Comparison of ENCODE assay signal across 2 cellular contexts in genomic region chr3:66083096-66083960, GRCh38.
TF ChIP-seq lines count a peak whose summit lies in the region.

No MANE protein-coding gene starts in this region.

TF ChIP-seq in GM23338, 12 proteins besides CTCF, POLR2A, EP300 and RAD21 (continued from another document):
- TF ChIP-seq, protein P1, sequence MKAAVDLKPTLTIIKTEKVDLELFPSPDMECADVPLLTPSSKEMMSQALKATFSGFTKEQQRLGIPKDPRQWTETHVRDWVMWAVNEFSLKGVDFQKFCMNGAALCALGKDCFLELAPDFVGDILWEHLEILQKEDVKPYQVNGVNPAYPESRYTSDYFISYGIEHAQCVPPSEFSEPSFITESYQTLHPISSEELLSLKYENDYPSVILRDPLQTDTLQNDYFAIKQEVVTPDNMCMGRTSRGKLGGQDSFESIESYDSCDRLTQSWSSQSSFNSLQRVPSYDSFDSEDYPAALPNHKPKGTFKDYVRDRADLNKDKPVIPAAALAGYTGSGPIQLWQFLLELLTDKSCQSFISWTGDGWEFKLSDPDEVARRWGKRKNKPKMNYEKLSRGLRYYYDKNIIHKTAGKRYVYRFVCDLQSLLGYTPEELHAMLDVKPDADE (IDR thresholded peaks at IDR 0.05) = no peak
- no peak for TF ChIP-seq REST (IDR thresholded peaks at IDR 0.05; ENCODE audit: unreplicated experiment)
- no peak for TF ChIP-seq POLR2AphosphoS5 (IDR thresholded peaks at IDR 0.05; ENCODE audit: low read depth)
- TF ChIP-seq STAT1 (IDR thresholded peaks at IDR 0.05; ENCODE audit: unreplicated experiment) = no peak
- TF ChIP-seq ZNF114 (CRISPR knock-in tag; IDR thresholded peaks at IDR 0.05) = no peak
TF ChIP-seq in GM23338: peak in this region for 0.

TF ChIP-seq in SK-N-SH, 30 proteins besides CTCF, POLR2A, EP300 and RAD21:
- no peak for TF ChIP-seq USF1 (IDR thresholded peaks at IDR 0.05; ENCODE audit: borderline replicate concordance, low read depth)
- no peak for TF ChIP-seq SIN3A (IDR thresholded peaks at IDR 0.05; ENCODE audit: borderline replicate concordance, low read depth, low read length)
- no peak for TF ChIP-seq GATA2 (CRISPR knock-in tag; IDR thresholded peaks at IDR 0.05)
- TF ChIP-seq, protein P2, sequence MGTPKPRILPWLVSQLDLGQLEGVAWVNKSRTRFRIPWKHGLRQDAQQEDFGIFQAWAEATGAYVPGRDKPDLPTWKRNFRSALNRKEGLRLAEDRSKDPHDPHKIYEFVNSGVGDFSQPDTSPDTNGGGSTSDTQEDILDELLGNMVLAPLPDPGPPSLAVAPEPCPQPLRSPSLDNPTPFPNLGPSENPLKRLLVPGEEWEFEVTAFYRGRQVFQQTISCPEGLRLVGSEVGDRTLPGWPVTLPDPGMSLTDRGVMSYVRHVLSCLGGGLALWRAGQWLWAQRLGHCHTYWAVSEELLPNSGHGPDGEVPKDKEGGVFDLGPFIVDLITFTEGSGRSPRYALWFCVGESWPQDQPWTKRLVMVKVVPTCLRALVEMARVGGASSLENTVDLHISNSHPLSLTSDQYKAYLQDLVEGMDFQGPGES (IDR thresholded peaks at IDR 0.05; ENCODE audit: low read depth, low read length) = no peak
- TF ChIP-seq ELF1 (IDR thresholded peaks at IDR 0.05) = no peak
- no peak for TF ChIP-seq FOSL2 (IDR thresholded peaks at IDR 0.05; ENCODE audit: borderline replicate concordance, low read depth)
- no peak for TF ChIP-seq GABPA (IDR thresholded peaks at IDR 0.05; ENCODE audit: low read depth)
- no peak for TF ChIP-seq ZBTB33 (IDR thresholded peaks at IDR 0.05; ENCODE audit: borderline replicate concordance, low read depth)
- TF ChIP-seq NRF1 (IDR thresholded peaks at IDR 0.05; ENCODE audit: low read depth, low read length) = no peak
